Comparison of ENCODE assay signal across 9 cellular contexts in the genomic region with DNA sequence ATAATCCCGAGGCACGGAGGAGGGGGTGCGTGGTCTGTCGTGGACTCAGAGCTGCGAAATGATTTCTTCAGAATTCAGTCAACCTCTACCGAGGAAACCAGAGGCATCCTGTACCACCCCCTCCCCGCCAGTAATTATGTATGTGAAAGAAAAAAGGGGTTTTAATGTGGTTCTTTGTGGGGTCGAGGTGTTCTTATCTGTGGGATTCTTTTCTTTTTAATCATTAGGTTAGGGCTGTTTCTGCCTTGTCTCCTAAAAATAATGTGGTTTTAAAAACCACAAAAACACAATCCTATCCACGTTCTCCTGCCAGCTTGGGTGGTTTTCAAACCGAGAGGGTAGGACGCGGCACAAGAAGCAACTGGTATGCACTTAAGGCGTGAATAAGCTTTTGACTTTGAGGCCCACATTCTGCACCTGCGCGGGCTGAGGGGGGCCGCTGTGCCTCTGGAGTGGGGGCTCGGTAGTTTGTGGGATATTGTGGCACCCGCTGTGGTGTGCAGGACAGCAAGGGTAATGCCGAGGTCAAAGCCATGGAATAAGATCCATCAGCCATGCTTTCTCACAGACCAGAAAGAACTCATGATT. TPM values are rescaled to one million over a fixed set of nuclear protein-coding genes. Genes with fewer than 3 reads are reported as not detected.
DNase-seq lines count a peak whose midpoint lies in the region; ATAC-seq and TF ChIP-seq lines count a peak whose summit lies in the region.
"Had no signal": no experiment of that assay in that cellular context is flagged by ENCODE, and none has a peak within 500 bp of the region (broad histone marks: within the 10 kb centered on the region; RNA-seq: fewer than 3 reads in every experiment).

No MANE protein-coding gene starts in this region.

- no peak overlapping the region for H3K27ac ChIP-seq in stomach smooth muscle (ENCODE audit: low read length)
- H3K27ac ChIP-seq: Peyer's patch had no signal

- TF ChIP-seq POLR2A in GM18505 (IDR thresholded peaks at IDR 0.05; ENCODE audit: borderline replicate concordance, extremely low read depth, insufficient read depth, insufficient read length): no peak

- H3K36me3 Mint-ChIP-seq in T-helper 1 cell treated with Interleukin-12 subunit alpha and Interleukin-12 subunit beta and Interleukin-4 antibody, amounts not matched to agents 30 μg/mL and 1 μg/mL, for 36 hours (ENCODE audit: low read depth): no peaks in the 10 kb centered on the region
- no peaks in the 10 kb centered on the region for H3K36me3 Mint-ChIP-seq in activated naive CD4-positive, alpha-beta T cell treated with anti-CD3 and anti-CD28 coated beads, Interleukin-2, amount 50 U/mL, for 72 hours

- no peak overlapping the region for H3K9ac ChIP-seq in stomach smooth muscle (ENCODE audit: low read length in 2 of 2)

- peaks cover 47% of the 10 kb centered on the region for H3K27me3 Mint-ChIP-seq in T-helper 1 cell treated with Interleukin-12 subunit alpha and Interleukin-12 subunit beta and Interleukin-4 antibody, amounts not matched to agents 30 μg/mL and 1 μg/mL, for 36 hours (ENCODE audit: low read depth)

- H3K4me3 Mint-ChIP-seq in T-helper 1 cell treated with Interleukin-12 subunit alpha and Interleukin-12 subunit beta and Interleukin-4 antibody, amounts not matched to agents 30 μg/mL and 1 μg/mL, for 36 hours: peak overlapping the region; percentile 45

- no peaks in the 10 kb centered on the region for H3K9me3 ChIP-seq in stomach smooth muscle (ENCODE audit: control insufficient read depth in 2 of 2, low read length in 2 of 2)
- H3K9me3 ChIP-seq: Peyer's patch had no signal

- peaks cover 1% of the 10 kb centered on the region for H3K4me1 Mint-ChIP-seq in T-helper 1 cell treated with Interleukin-12 subunit alpha and Interleukin-12 subunit beta and Interleukin-4 antibody, amounts not matched to agents 30 μg/mL and 1 μg/mL, for 36 hours (ENCODE audit: low read depth)

- peak overlapping the region; percentile 60 to 68 for H3K4me3 ChIP-seq in stomach smooth muscle (ENCODE audit: low read length in 2 of 2)

- H3K36me3 ChIP-seq in stomach smooth muscle (ENCODE audit: control insufficient read depth in 2 of 2, insufficient read depth in 2 of 2, low read length in 2 of 2): no peaks in the 10 kb centered on the region
- H3K36me3 ChIP-seq: Peyer's patch had no signal

- no peaks in the 10 kb centered on the region for H3K9me3 Mint-ChIP-seq in T-helper 1 cell treated with Interleukin-12 subunit alpha and Interleukin-12 subunit beta and Interleukin-4 antibody, amounts not matched to agents 30 μg/mL and 1 μg/mL, for 36 hours
- H3K9me3 Mint-ChIP-seq in activated naive CD4-positive, alpha-beta T cell treated with anti-CD3 and anti-CD28 coated beads, Interleukin-2, amount 50 U/mL, for 72 hours: no peaks in the 10 kb centered on the region

- no peak overlapping the region for H3K27ac Mint-ChIP-seq in T-helper 1 cell treated with Interleukin-12 subunit alpha and Interleukin-12 subunit beta and Interleukin-4 antibody, amounts not matched to agents 30 μg/mL and 1 μg/mL, for 36 hours
- no peak overlapping the region for H3K27ac Mint-ChIP-seq in activated naive CD4-positive, alpha-beta T cell treated with anti-CD3 and anti-CD28 coated beads, Interleukin-2, amount 50 U/mL, for 72 hours

- H3K4me1 ChIP-seq in stomach smooth muscle (ENCODE audit: control insufficient read depth, insufficient read depth, low read length): peaks cover 16% of the 10 kb centered on the region

- peak; percentile 78 to 79 for ATAC-seq in activated naive CD4-positive, alpha-beta T cell treated with anti-CD3 and anti-CD28 coated beads, Interleukin-2, amount 50 U/mL, for 72 hours
- ATAC-seq in GM18505 (IDR thresholded peaks at IDR 0.05; ENCODE audit: unreplicated experiment): no peak

- DNase-seq in T-helper 1 cell: no peak
- DNase-seq in activated naive CD4-positive, alpha-beta T cell treated with anti-CD3 and anti-CD28 coated beads, Interleukin-2, amount 50 U/mL, for 72 hours (ENCODE audit: low spot score in 2 of 2): peak in 1 of 2 donors; percentile 4
- peak; percentile 50 for DNase-seq in left kidney (ENCODE audit: low read depth, low spot score)
- DNase-seq in HuH-7 (ENCODE audit: low spot score): no peak
- DNase-seq in T1000 (lab: John Stamatoyannopoulos, UW): no peak
- DNase-seq: Peyer's patch had no signal

- peaks cover 0 to 4% of the 10 kb centered on the region in 2 donors for H3K27me3 ChIP-seq in stomach smooth muscle (ENCODE audit: control insufficient read depth in 1 of 2, insufficient read depth in 2 of 2, low read length in 2 of 2)

RNA-seq across cellular contexts. Expression of gene SLC47A1, which starts 1.0 kb away (rescaled TPM):
- under 1 TPM; 0.14 TPM for total RNA-seq in activated naive CD4-positive, alpha-beta T cell treated with anti-CD3 and anti-CD28 coated beads, Interleukin-2, amount 50 U/mL, for 72 hours
